Comparison of ENCODE assay signal across 8 cellular contexts in genomic region chr17:76585649-76586593, GRCh38. TPM values are rescaled to one million over a fixed set of nuclear protein-coding genes. Genes with fewer than 3 reads are reported as not detected.
DNase-seq lines count a peak whose midpoint lies in the region; ATAC-seq and TF ChIP-seq lines count a peak whose summit lies in the region.

Gene ST6GALNAC2, minus strand, starts transcription at chr17:76585860. Its CDS starts 52 bp downstream, at chr17:76585808.

- H3K4me1 Mint-ChIP-seq in chondrocyte (ENCODE audit: low read depth): peaks cover 14% of the 10 kb centered on the region

- H3K27ac Mint-ChIP-seq in chondrocyte (ENCODE audit: unreplicated experiment): no peak within 1 kb of the TSS

- TF ChIP-seq CTCF in chondrocyte (IDR thresholded peaks at IDR 0.05): peak; percentile 56

- no peaks in the 10 kb centered on the region for H3K9me3 ChIP-seq in HUES64 (ENCODE audit: insufficient read depth, low read depth, low read length)

- H3K9me3 Mint-ChIP-seq in chondrocyte (ENCODE audit: low read depth): no peaks in the 10 kb centered on the region

- peak; percentile 72 for DNase-seq in COLO668 (lab: John Stamatoyannopoulos, UW; ENCODE audit: unreplicated experiment)
- peak in 4 of 5 experiments; percentile 18 to 61 (median 28) for DNase-seq in T-helper 2 cell
- no peak for DNase-seq in chondrocyte (ENCODE audit: low spot score)
- DNase-seq in left colon: peak; percentile 70 to 73
- DNase-seq in stimulated activated CD4-positive, alpha-beta T cell treated with anti-CD3 and anti-CD28 coated beads, TNF-alpha, amount 100 ng/mL, for 4 hours (ENCODE audit: low read depth in 3 of 3): peak in 2 of 3 experiments; percentile 11 to 19

- H3K36me3 ChIP-seq in HUES64 (ENCODE audit: insufficient read depth, low read length): no peaks in the 10 kb centered on the region

- intact Hi-C loops in left colon (cut with DNase I, micrococcal nuclease): no loop called here

- H3K4me1 ChIP-seq in HUES64 (ENCODE audit: insufficient read depth, low read length): peaks cover 9% of the 10 kb centered on the region; the same call in 1 of the 2 replicates

- no peaks in the 10 kb centered on the region for H3K36me3 Mint-ChIP-seq in chondrocyte (ENCODE audit: low read depth)

- peak; percentile 91 for ATAC-seq in left colon
- no peak for ATAC-seq in GM18868 (IDR thresholded peaks at IDR 0.05; ENCODE audit: unreplicated experiment)
- no peak for ATAC-seq in GM19452 (IDR thresholded peaks at IDR 0.05; ENCODE audit: unreplicated experiment)

- peak within 1 kb of the TSS; percentile 57 for H3K9ac ChIP-seq in HUES64 (ENCODE audit: low read depth, low read length)

- H3K4me3 Mint-ChIP-seq in chondrocyte (ENCODE audit: unreplicated experiment): peak within 1 kb of the TSS; percentile 64

- peak within 1 kb of the TSS; percentile 61 for H3K4me3 ChIP-seq in HUES64 (ENCODE audit: low read length)

- WGBS in HUES64: 1% methylated on average over 84 of the region's 84 CpGs

- H3K27me3 ChIP-seq in HUES64 (ENCODE audit: insufficient read depth, low read length): peaks cover 76% of the 10 kb centered on the region

- no peak within 1 kb of the TSS for H3K27ac ChIP-seq in HUES64 (ENCODE audit: low read depth, low read length)

- H3K27me3 Mint-ChIP-seq in chondrocyte (ENCODE audit: low read depth): peaks cover 10% of the 10 kb centered on the region

RNA-seq across cellular contexts. Expression of gene ST6GALNAC2, which starts in this region (rescaled TPM):
- polyA plus RNA-seq in HUES64 (2013, experiment 1 of 2): 0.50 TPM
- polyA plus RNA-seq in HUES64 (2013, experiment 2 of 2): 1.1 TPM
- 1.5 to 3.0 TPM (median 2.8 TPM) in 3 replicates for total RNA-seq in chondrocyte
- 1 to 10 TPM; 3.9 to 4.5 TPM for total RNA-seq in left colon
